ENCODE assay signal across 2 cellular contexts in the genomic region with DNA sequence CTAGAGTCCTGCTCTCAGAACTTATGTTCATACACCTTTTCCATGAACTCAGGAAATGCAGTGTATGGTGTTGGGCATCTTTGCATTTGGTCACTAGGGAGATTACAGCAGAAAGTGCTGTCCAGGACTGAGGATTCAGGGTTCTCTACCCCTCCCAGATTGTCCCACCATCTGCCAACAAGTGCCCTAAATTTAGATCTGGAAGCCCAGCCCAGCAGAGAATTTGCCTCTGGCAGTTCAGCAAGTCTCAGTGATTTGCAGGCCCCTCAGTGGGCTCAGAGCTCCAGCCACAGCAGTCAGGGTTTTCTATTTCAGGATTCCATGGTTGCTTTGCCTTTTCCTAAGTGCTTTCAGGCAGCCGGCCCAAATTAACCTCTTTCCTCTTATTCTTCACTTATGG.
TF ChIP-seq lines count a peak whose summit lies in the region.

No MANE protein-coding gene starts in this region.

TF ChIP-seq in HEK293, 187 proteins besides CTCF, POLR2A, EP300 and RAD21:
- TF ChIP-seq ZNF394 (tag by site-specific recombination; IDR thresholded peaks at IDR 0.05; ENCODE audit: borderline replicate concordance) (no peak), ZNF658 (tag by site-specific recombination; IDR thresholded peaks at IDR 0.05) (no peak), ZNF510 (tag by site-specific recombination; IDR thresholded peaks at IDR 0.05; ENCODE audit: insufficient replicate concordance) (no peak), ZNF830 (tag by site-specific recombination; IDR thresholded peaks at IDR 0.05; ENCODE audit: low read depth) (no peak)
TF ChIP-seq in HEK293: peak in this region for 0.

TF ChIP-seq in H1, 55 proteins besides CTCF, POLR2A, EP300 and RAD21:
- TF ChIP-seq RNF2 (IDR thresholded peaks at IDR 0.05; ENCODE audit: borderline replicate concordance, low read depth, low read length, missing control alignments, poor library complexity, severe bottlenecking) = no peak
- TF ChIP-seq RFX5 (IDR thresholded peaks at IDR 0.05; ENCODE audit: borderline replicate concordance, low read depth, low read length) = no peak
- no peak for TF ChIP-seq BACH1 (IDR thresholded peaks at IDR 0.05; ENCODE audit: low read length)
- no peak for TF ChIP-seq HDAC2 (IDR thresholded peaks at IDR 0.05; ENCODE audit: borderline replicate concordance in 1 of 2, low read depth in 2 of 2, low read length in 2 of 2)
- TF ChIP-seq GABPA (IDR thresholded peaks at IDR 0.05; ENCODE audit: borderline replicate concordance, insufficient read depth, low read length) = no peak
- TF ChIP-seq ZNF274 (IDR thresholded peaks at IDR 0.05; ENCODE audit: borderline replicate concordance, extremely low read depth, low read length) = no peak
- TF ChIP-seq, protein P1, sequence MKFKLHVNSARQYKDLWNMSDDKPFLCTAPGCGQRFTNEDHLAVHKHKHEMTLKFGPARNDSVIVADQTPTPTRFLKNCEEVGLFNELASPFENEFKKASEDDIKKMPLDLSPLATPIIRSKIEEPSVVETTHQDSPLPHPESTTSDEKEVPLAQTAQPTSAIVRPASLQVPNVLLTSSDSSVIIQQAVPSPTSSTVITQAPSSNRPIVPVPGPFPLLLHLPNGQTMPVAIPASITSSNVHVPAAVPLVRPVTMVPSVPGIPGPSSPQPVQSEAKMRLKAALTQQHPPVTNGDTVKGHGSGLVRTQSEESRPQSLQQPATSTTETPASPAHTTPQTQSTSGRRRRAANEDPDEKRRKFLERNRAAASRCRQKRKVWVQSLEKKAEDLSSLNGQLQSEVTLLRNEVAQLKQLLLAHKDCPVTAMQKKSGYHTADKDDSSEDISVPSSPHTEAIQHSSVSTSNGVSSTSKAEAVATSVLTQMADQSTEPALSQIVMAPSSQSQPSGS (IDR thresholded peaks at IDR 0.05; ENCODE audit: low read length) = no peak
- TF ChIP-seq SP1 (IDR thresholded peaks at IDR 0.05; ENCODE audit: low read depth, low read length) = no peak
- no peak for TF ChIP-seq NRF1 (IDR thresholded peaks at IDR 0.05; ENCODE audit: low read depth, low read length)
- TF ChIP-seq BCL11A (IDR thresholded peaks at IDR 0.05; ENCODE audit: low read depth in 2 of 2, low read length in 2 of 2) = no peak
- TF ChIP-seq SIN3A (conservative IDR thresholded peaks at IDR 0.05 in 1 of 2, IDR thresholded peaks at IDR 0.05 in 1 of 2; ENCODE audit: low read depth in 1 of 2, low read length in 2 of 2) = no peak
- TF ChIP-seq, protein P2, sequence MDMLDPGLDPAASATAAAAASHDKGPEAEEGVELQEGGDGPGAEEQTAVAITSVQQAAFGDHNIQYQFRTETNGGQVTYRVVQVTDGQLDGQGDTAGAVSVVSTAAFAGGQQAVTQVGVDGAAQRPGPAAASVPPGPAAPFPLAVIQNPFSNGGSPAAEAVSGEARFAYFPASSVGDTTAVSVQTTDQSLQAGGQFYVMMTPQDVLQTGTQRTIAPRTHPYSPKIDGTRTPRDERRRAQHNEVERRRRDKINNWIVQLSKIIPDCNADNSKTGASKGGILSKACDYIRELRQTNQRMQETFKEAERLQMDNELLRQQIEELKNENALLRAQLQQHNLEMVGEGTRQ (IDR thresholded peaks at IDR 0.05; ENCODE audit: low read length) = no peak
- no peak for TF ChIP-seq CTBP2 (IDR thresholded peaks at IDR 0.05; ENCODE audit: borderline replicate concordance, insufficient read depth, insufficient read length, low read length)
- TF ChIP-seq TEAD4 (IDR thresholded peaks at IDR 0.05; ENCODE audit: low read depth, low read length) = no peak
- TF ChIP-seq PHF8 (conservative IDR thresholded peaks at IDR 0.05; ENCODE audit: low read depth, low read length) = no peak
